ENCODE assay signal across 8 cellular contexts in the genomic region with DNA sequence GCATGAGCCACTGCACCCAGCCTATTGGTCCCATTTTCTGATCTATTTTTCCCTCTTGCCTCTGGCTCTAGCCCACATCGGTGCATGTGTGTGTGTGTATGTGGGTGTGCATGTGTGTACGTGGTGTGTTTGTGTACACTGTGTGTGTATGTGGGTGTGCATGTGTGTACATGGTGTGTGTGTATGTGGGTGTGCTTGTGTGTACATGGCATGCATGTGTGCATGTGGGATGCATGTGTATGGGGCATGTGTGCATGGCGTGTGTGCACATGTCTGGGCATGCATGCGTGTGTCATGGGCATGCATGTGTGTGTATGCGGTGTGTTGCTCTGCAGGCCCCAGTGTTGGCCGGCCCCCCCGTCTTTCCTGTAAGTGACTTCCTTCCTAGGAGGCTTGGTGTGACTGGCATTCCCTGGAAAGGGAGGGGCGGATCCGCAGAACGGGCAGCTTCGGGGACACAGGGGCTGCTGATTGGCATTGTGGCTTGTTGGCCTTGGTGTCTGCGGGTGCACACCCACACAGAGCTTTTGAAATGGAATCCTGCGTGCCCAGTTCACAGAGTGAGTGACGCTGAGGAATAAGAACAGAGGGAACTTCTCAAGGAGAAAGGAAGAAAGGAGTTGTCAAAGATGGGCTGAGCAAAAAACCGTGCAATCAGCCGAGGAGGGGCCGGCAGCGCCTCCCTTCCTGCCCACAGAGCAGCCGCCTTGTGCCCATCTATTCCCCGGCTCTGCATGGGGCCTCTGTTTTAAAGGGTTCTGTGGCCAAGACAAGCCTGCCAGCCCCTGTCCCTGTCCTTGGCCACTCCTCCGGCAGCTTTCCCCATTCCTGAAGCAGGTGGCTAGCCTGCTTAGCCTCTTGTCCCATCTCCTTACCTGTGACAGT. TPM values are rescaled to one million over a fixed set of nuclear protein-coding genes. Genes with fewer than 3 reads are reported as not detected.
DNase-seq lines count a peak whose midpoint lies in the region; ATAC-seq, FAIRE-seq and TF ChIP-seq lines count a peak whose summit lies in the region.
"Had no signal": no experiment of that assay in that cellular context is flagged by ENCODE, and none has a peak within 500 bp of the region (broad histone marks: within the 10 kb centered on the region; RNA-seq: fewer than 3 reads in every experiment).

No MANE protein-coding gene starts in this region.

- no peaks in the 10 kb centered on the region for H3K27me3 Mint-ChIP-seq in activated T-helper 17 cell treated with anti-CD3 and anti-CD28 coated beads, Interleukin-2, amount 50 U/mL, for 72 hours

- H3K9ac ChIP-seq in kidney (ENCODE audit: low read length in 2 of 2) (peak overlapping the region in 1 of 2 donors; percentile 66), subcutaneous abdominal adipose tissue (ENCODE audit: low read length in 5 of 5) (peak overlapping the region in 4 of 5 donors; percentile 57 to 70 (median 63))

- peaks cover 22% of the 10 kb centered on the region for H3K36me3 Mint-ChIP-seq in activated T-helper 17 cell treated with anti-CD3 and anti-CD28 coated beads, Interleukin-2, amount 50 U/mL, for 72 hours (ENCODE audit: low read depth)

- FAIRE-seq in HTR-8/SVneo (lab: Jason Lieb, UNC), result peak; percentile 90
- no peak for FAIRE-seq in kidney (lab: Jason Lieb, UNC)

- H3K4me1 ChIP-seq in kidney (ENCODE audit: control insufficient read depth in 1 of 2, insufficient read depth in 1 of 2, low read depth in 1 of 2, low read length in 2 of 2) (peaks cover 35 to 43% of the 10 kb centered on the region in 2 donors), subcutaneous abdominal adipose tissue (ENCODE audit: control insufficient read depth in 5 of 5, insufficient read depth in 5 of 5, low read length in 5 of 5) (peaks cover 18 to 93% (median 73%) of the 10 kb centered on the region in 5 donors)

- H3K4me3 ChIP-seq in kidney (ENCODE audit: low read length in 2 of 2) (peak overlapping the region; percentile 17 to 23), subcutaneous abdominal adipose tissue (ENCODE audit: low read depth in 1 of 5, low read length in 5 of 5) (peak overlapping the region; percentile 6 to 65 (median 42))

- H3K27ac Mint-ChIP-seq in activated T-helper 17 cell treated with anti-CD3 and anti-CD28 coated beads, Interleukin-2, amount 50 U/mL, for 72 hours, result peak overlapping the region; percentile 17

- no peaks in the 10 kb centered on the region for H3K27me3 ChIP-seq in subcutaneous abdominal adipose tissue (ENCODE audit: control insufficient read depth in 5 of 5, insufficient read depth in 4 of 5, low read length in 5 of 5)

- no peak for TF ChIP-seq CTCF in kidney (IDR thresholded peaks at IDR 0.05; ENCODE audit: borderline replicate concordance, extremely low read depth, insufficient read depth)

- no peak for DNase-seq in HTR-8/SVneo (ENCODE audit: insufficient read length, low spot score)
- DNase-seq in kidney, result no peak
- no peak for DNase-seq in NCI-H446 (lab: John Stamatoyannopoulos, UW)
- no peak for DNase-seq in NCI-H774 (lab: John Stamatoyannopoulos, UW)
- no peak for DNase-seq in erythroblast (lab: John Stamatoyannopoulos, UW)
- DNase-seq: NCI-H187 treated with DMSO at 0.1 percent for 48 hours had no signal

- H3K9me3 Mint-ChIP-seq in activated T-helper 17 cell treated with anti-CD3 and anti-CD28 coated beads, Interleukin-2, amount 50 U/mL, for 72 hours, result no peaks in the 10 kb centered on the region

- H3K9me3 ChIP-seq in kidney (ENCODE audit: control insufficient read depth in 1 of 2, low read length in 2 of 2) (no peaks in the 10 kb centered on the region), subcutaneous abdominal adipose tissue (ENCODE audit: control insufficient read depth in 5 of 5, low read length in 5 of 5) (no peaks in the 10 kb centered on the region)

- no peak for ATAC-seq in activated T-helper 17 cell treated with anti-CD3 and anti-CD28 coated beads, Interleukin-2, amount 50 U/mL, for 72 hours (replicated peaks)

- H3K27ac ChIP-seq in kidney (ENCODE audit: low read depth in 2 of 2, low read length in 2 of 2) (peak overlapping the region; percentile 92 to 98), subcutaneous abdominal adipose tissue (ENCODE audit: low read depth, low read length) (peak overlapping the region; percentile 99)

- H3K36me3 ChIP-seq in kidney (ENCODE audit: control insufficient read depth in 1 of 2, insufficient read depth in 2 of 2, low read length in 2 of 2), result peaks cover 0 to 8% of the 10 kb centered on the region in 2 donors
- peaks cover 0 to 21% (median 9%) of the 10 kb centered on the region in 5 donors for H3K36me3 ChIP-seq in subcutaneous abdominal adipose tissue (ENCODE audit: control insufficient read depth in 5 of 5, insufficient read depth in 5 of 5, low read length in 5 of 5)

- TF ChIP-seq POLR2A in erythroblast (IDR thresholded peaks at IDR 0.05; ENCODE audit: low read length), result no peak

- intact Hi-C loops in kidney (cut with DNase I), result no loop called here

- H3K4me1 Mint-ChIP-seq in activated T-helper 17 cell treated with anti-CD3 and anti-CD28 coated beads, Interleukin-2, amount 50 U/mL, for 72 hours, result peaks cover 25% of the 10 kb centered on the region

- peak overlapping the region; percentile 88 for H3K4me3 Mint-ChIP-seq in activated T-helper 17 cell treated with anti-CD3 and anti-CD28 coated beads, Interleukin-2, amount 50 U/mL, for 72 hours

RNA-seq across cellular contexts. Expression of a gene that starts 8.0 kb away (rescaled TPM):
- total RNA-seq in activated T-helper 17 cell treated with anti-CD3 and anti-CD28 coated beads, Interleukin-2, amount 50 U/mL, for 72 hours, result 100 to 1,000 TPM; 102 to 115 TPM
- total RNA-seq in kidney, result 210 TPM
- polyA plus RNA-seq in kidney (ENCODE audit: insufficient read depth, low read depth, low replicate concordance), result 122 TPM

RNA-seq across cellular contexts. Expression of a gene that starts 49.2 kb away (rescaled TPM):
- 10 to 100 TPM; 32.5 to 33.6 TPM for total RNA-seq in activated T-helper 17 cell treated with anti-CD3 and anti-CD28 coated beads, Interleukin-2, amount 50 U/mL, for 72 hours
- total RNA-seq in kidney, result 74.5 TPM
- 97.8 TPM for polyA plus RNA-seq in kidney (ENCODE audit: insufficient read depth, low read depth, low replicate concordance)
